11 cellular contexts compared by ENCODE assay signal in the genomic region with DNA sequence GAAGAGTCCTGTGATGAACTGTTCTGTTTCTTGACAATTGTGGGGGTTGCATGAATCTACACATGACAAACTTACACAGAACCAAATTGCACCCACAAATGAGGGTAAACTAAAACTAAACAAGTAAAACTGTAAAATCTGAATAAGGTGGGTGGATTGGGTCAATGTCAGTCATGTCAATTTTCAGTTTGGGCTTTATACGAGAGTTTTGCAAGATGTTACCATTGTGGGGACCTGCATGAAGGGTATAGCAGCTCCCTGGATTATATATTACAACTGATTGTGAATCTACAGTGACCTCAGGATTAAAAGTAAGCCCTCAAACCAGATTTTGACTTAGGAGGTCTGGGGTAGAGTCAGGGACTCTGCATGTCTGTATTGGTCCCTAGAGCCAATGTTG.
"Had no signal": no experiment of that assay in that cellular context is flagged by ENCODE, and none has a peak within 500 bp of the region (broad histone marks: within the 10 kb centered on the region; RNA-seq: fewer than 3 reads in every experiment).

No MANE protein-coding gene starts in this region.

- H3K4me1 ChIP-seq: adrenal gland, ascending aorta, body of pancreas, breast epithelium had no signal

- H3K9me3 ChIP-seq: adrenal gland, ascending aorta, body of pancreas, breast epithelium had no signal

- H3K36me3 ChIP-seq: adrenal gland, ascending aorta, brain microvascular endothelial cell, breast epithelium, cardiac muscle cell had no signal

- H3K27ac ChIP-seq: adrenal gland, ascending aorta, body of pancreas, brain microvascular endothelial cell, breast epithelium, cardiac muscle cell had no signal

- ATAC-seq: activated naive CD4-positive, alpha-beta T cell treated with anti-CD3 and anti-CD28 coated beads, Interleukin-2, amount 50 U/mL, for 72 hours; activated naive CD8-positive, alpha-beta T cell treated with anti-CD3 and anti-CD28 coated beads, Interleukin-2, amount 50 U/mL, for 24 hours; activated T-cell treated with anti-CD3 and anti-CD28 coated beads, Interleukin-2, amount 50 U/mL, for 4 hours; activated T-cell treated with anti-CD3 and anti-CD28 coated beads, Interleukin-2, amount 50 U/mL, for 72 hours; activated T-helper 17 cell treated with anti-CD3 and anti-CD28 coated beads, Interleukin-2, amount 50 U/mL, for 72 hours; body of pancreas had no signal

- H3K4me3 ChIP-seq: adrenal gland, ascending aorta, body of pancreas, breast epithelium, cardiac muscle cell had no signal
